21 cellular contexts compared by ENCODE assay signal in genomic region chr12:26557326-26557725, GRCh38.
DNase-seq lines count a peak whose midpoint lies in the region; ATAC-seq, FAIRE-seq and TF ChIP-seq lines count a peak whose summit lies in the region.
"Had no signal": no experiment of that assay in that cellular context is flagged by ENCODE, and none has a peak within 500 bp of the region (broad histone marks: within the 10 kb centered on the region; RNA-seq: fewer than 3 reads in every experiment).

No MANE protein-coding gene starts in this region.

- peaks cover 11% of the 10 kb centered on the region for H3K36me3 Mint-ChIP-seq in WTC11

- no peak overlapping the region for H3K4me3 Mint-ChIP-seq in WTC11
- H3K4me3 Mint-ChIP-seq: CD4-positive, CD25-positive, alpha-beta regulatory T cell; CD8-positive, alpha-beta memory T cell had no signal

- no peaks in the 10 kb centered on the region for H3K4me1 ChIP-seq in ovary (ENCODE audit: insufficient read depth)

- ATAC-seq in GM18520 (IDR thresholded peaks at IDR 0.05; ENCODE audit: unreplicated experiment) (peak; percentile 61), WTC11 (peak; percentile 67), HG02973 (IDR thresholded peaks at IDR 0.05; ENCODE audit: unreplicated experiment) (no peak)

- H3K4me3 ChIP-seq in ovary: no peak overlapping the region

- TF ChIP-seq POLR2A in GM12891 (IDR thresholded peaks at IDR 0.05; ENCODE audit: low read depth, low read length) (no peak), ovary (IDR thresholded peaks at IDR 0.05) (no peak)

- peak overlapping the region; percentile 46; the same call in 1 of the 2 replicates for H3K27ac Mint-ChIP-seq in WTC11
- H3K27ac Mint-ChIP-seq: CD4-positive, CD25-positive, alpha-beta regulatory T cell; CD8-positive, alpha-beta memory T cell had no signal

- DNase-seq in GM12891 (ENCODE audit: insufficient read length, low spot score) (no peak), WTC11 (ENCODE audit: low spot score) (no peak), myocyte (ENCODE audit: low read depth) (peak; percentile 31), frontal cortex (ENCODE audit: low spot score in 2 of 2) (no peak), ovary (no peak)
- DNase-seq: ACHN; BE2C; C1 segment of cervical spinal cord; CD4-positive, CD25-positive, alpha-beta regulatory T cell; CD8-positive, alpha-beta memory T cell; COR-L47; DMS 273 treated with DMSO at 0.1 percent for 48 hours; DMS53; DND-41; EL; HCEC 1CT; KG1 had no signal

- no peak for TF ChIP-seq EP300 in ovary (IDR thresholded peaks at IDR 0.05)

- CTCF ChIA-PET in WTC11 (lab: Charles Lee): no interaction called here

- no peaks in the 10 kb centered on the region for H3K9me3 ChIP-seq in ovary
- H3K9me3 ChIP-seq: BE2C had no signal

- H3K27me3 ChIP-seq in ovary: no peaks in the 10 kb centered on the region
- H3K27me3 ChIP-seq: BE2C had no signal

- WGBS in ovary, 3 donors: 98 to 99% (median 98%) methylated on average over 4 of the region's 4 CpGs

- no peaks in the 10 kb centered on the region for H3K27me3 Mint-ChIP-seq in WTC11 (ENCODE audit: low read depth)
- H3K27me3 Mint-ChIP-seq: CD4-positive, CD25-positive, alpha-beta regulatory T cell; CD8-positive, alpha-beta memory T cell had no signal

- TF ChIP-seq CTCF in WTC11 (IDR thresholded peaks at IDR 0.05): no peak
- TF ChIP-seq CTCF in ovary (IDR thresholded peaks at IDR 0.05): no peak

- no peaks in the 10 kb centered on the region for H3K9me3 Mint-ChIP-seq in WTC11
- H3K9me3 Mint-ChIP-seq: CD4-positive, CD25-positive, alpha-beta regulatory T cell; CD8-positive, alpha-beta memory T cell had no signal

- POLR2A ChIA-PET in WTC11 (lab: Charles Lee): no interaction called here

- H3K27ac ChIP-seq in ovary: no peak overlapping the region

- intact Hi-C loops in ovary (cut with DNase I): no loop called here

- peaks cover 4% of the 10 kb centered on the region; the same call in 1 of the 2 replicates for H3K4me1 Mint-ChIP-seq in WTC11

- FAIRE-seq in GM12891 (lab: Jason Lieb, UNC) (peak; percentile 61), frontal cortex (lab: Jason Lieb, UNC) (no peak)
- FAIRE-seq: A204.1, H54 had no signal

- no peaks in the 10 kb centered on the region for H3K36me3 ChIP-seq in ovary
- H3K36me3 ChIP-seq: BE2C had no signal

TF ChIP-seq in GM12891, 5 proteins besides CTCF, POLR2A, EP300 and RAD21:
- TF ChIP-seq POLR2AphosphoS5 (IDR thresholded peaks at IDR 0.05; ENCODE audit: low read depth, low read length): no peak
- TF ChIP-seq TAF1 (IDR thresholded peaks at IDR 0.05; ENCODE audit: low read depth, low read length): no peak
- TF ChIP-seq PAX5 (IDR thresholded peaks at IDR 0.05; ENCODE audit: insufficient read depth, low read length, severe bottlenecking): no peak
- no peak for TF ChIP-seq SPI1 (IDR thresholded peaks at IDR 0.05; ENCODE audit: low read depth, low read length)
- TF ChIP-seq POU2F2 (IDR thresholded peaks at IDR 0.05; ENCODE audit: low read depth, low read length): no peak

TF ChIP-seq in WTC11, 78 proteins besides CTCF, POLR2A, EP300 and RAD21:
- TF ChIP-seq IRF1 (CRISPR knock-in tag; IDR thresholded peaks at IDR 0.05) (no peak), ZNF121 (CRISPR knock-in tag; IDR thresholded peaks at IDR 0.05) (no peak), GTF2I (CRISPR knock-in tag; conservative IDR thresholded peaks at IDR 0.05) (no peak)
TF ChIP-seq in WTC11: peak in this region for 0.
